10 cellular contexts compared by ENCODE assay signal in genomic region chr2:189254268-189254883, GRCh38.
DNase-seq lines count a peak whose midpoint lies in the region; ATAC-seq and TF ChIP-seq lines count a peak whose summit lies in the region.
"Had no signal": no experiment of that assay in that cellular context is flagged by ENCODE, and none has a peak within 500 bp of the region (broad histone marks: within the 10 kb centered on the region; RNA-seq: fewer than 3 reads in every experiment).

No MANE protein-coding gene starts in this region.

- no peaks in the 10 kb centered on the region for H3K9me3 ChIP-seq in SJSA1 (replicated peaks)

- no peak overlapping the region for H3K4me3 Mint-ChIP-seq in osteocyte (ENCODE audit: unreplicated experiment)

- ATAC-seq in GM18511 (IDR thresholded peaks at IDR 0.05; ENCODE audit: unreplicated experiment) (no peak), HG02840 (IDR thresholded peaks at IDR 0.05; ENCODE audit: low FRiP score, unreplicated experiment) (no peak)

- TF ChIP-seq CTCF in BJ (IDR thresholded peaks at IDR 0.05; ENCODE audit: insufficient read depth, low read depth, low read length) (no peak), fibroblast of villous mesenchyme (IDR thresholded peaks at IDR 0.05; ENCODE audit: insufficient read depth, low read depth, low read length) (no peak), osteocyte (IDR thresholded peaks at IDR 0.05) (no peak)

- peaks cover 21% of the 10 kb centered on the region for H3K4me1 ChIP-seq in SJSA1 (replicated peaks)

- POLR2A ChIA-PET in BJ (lab: Charles Lee) = interaction anchor here (0.6 to 0.7 kb wide), 2 partner anchors 117 to 189 kb away, joined by 3 read pairs; no protein-coding TSS in a partner anchor

- H3K27me3 Mint-ChIP-seq in osteocyte (ENCODE audit: unreplicated experiment) = no peaks in the 10 kb centered on the region

- peak overlapping the region; percentile 64 for H3K27ac Mint-ChIP-seq in osteocyte (ENCODE audit: unreplicated experiment)

- H3K36me3 ChIP-seq in BJ (ENCODE audit: control insufficient read depth, insufficient read depth, low read length) (no peaks in the 10 kb centered on the region), SJSA1 (no peaks in the 10 kb centered on the region)

- no peak overlapping the region for H3K4me3 ChIP-seq in BJ (ENCODE audit: low read depth, low read length)
- H3K4me3 ChIP-seq in SJSA1 = no peak overlapping the region
- H3K4me3 ChIP-seq in fibroblast of villous mesenchyme (ENCODE audit: low read depth, low read length) = no peak overlapping the region

- H3K9me3 Mint-ChIP-seq in osteocyte (ENCODE audit: unreplicated experiment) = peaks cover 6% of the 10 kb centered on the region

- H3K27me3 ChIP-seq in BJ (ENCODE audit: control insufficient read depth, insufficient read depth, low read length) (no peaks in the 10 kb centered on the region), SJSA1 (replicated peaks) (no peaks in the 10 kb centered on the region)

- no peak overlapping the region for H3K27ac ChIP-seq in SJSA1
- no peak overlapping the region for H3K27ac ChIP-seq in caudate nucleus (ENCODE audit: low read depth, low read length)
- H3K27ac ChIP-seq: HL-60 had no signal

- CTCF ChIA-PET in BJ (lab: Yijun Ruan, JAX) = no interaction called here

- H3K36me3 Mint-ChIP-seq in osteocyte (ENCODE audit: unreplicated experiment) = no peaks in the 10 kb centered on the region

- peaks cover 24% of the 10 kb centered on the region for H3K4me1 Mint-ChIP-seq in osteocyte (ENCODE audit: unreplicated experiment)

- DNase-seq in BJ (ENCODE audit: low read depth) = peak; percentile 74
- DNase-seq in SJSA1 (ENCODE audit: low read depth in 1 of 2, low spot score in 2 of 2) = peak; percentile 49 to 50
- peak; percentile 93 for DNase-seq in fibroblast of villous mesenchyme (ENCODE audit: low read depth)
- no peak for DNase-seq in osteocyte (ENCODE audit: extremely low spot score, unreplicated experiment)
- DNase-seq in caudate nucleus (lab: John Stamatoyannopoulos, UW) = no peak
- no peak for DNase-seq in NCI-H2107 (lab: John Stamatoyannopoulos, UW)
- DNase-seq: COR-L47 had no signal

Comparison
In these comparisons a context has a peak if more than half of its experiments do, and no peak if none do; other contexts are left out.
1. DNase-seq: peak in BJ (single experiment), SJSA1 (2 of 2) and fibroblast of villous mesenchyme (single experiment); none in osteocyte (single experiment), caudate nucleus (0 of 61) and NCI-H2107 (single experiment).